ENCODE assay signal across 28 cellular contexts in genomic region chr4:92241094-92241493, GRCh38.
"Had no signal": no experiment of that assay in that cellular context is flagged by ENCODE, and none has a peak within 500 bp of the region (broad histone marks: within the 10 kb centered on the region; RNA-seq: fewer than 3 reads in every experiment).

No MANE protein-coding gene starts in this region.

- H3K79me2 ChIP-seq: parathyroid adenoma had no signal

- H3K4me3 ChIP-seq: coronary artery, esophagus squamous epithelium, lung, mucosa of descending colon, neural progenitor cell, prostate gland, right atrium auricular region, skin epidermis, spleen, testis, tibial artery had no signal

- H3K27ac Mint-ChIP-seq: mesothelial cell of epicardium; naive B cell; natural killer cell treated with Interleukin-12 subunit alpha and Interleukin-12 subunit beta and Interleukin-15 and Interleukin-18, amount 100 ng/mL, for 72 hours; neural progenitor cell; stimulated activated memory B cell treated with anti-CD40 and anti-IgM and Interleukin-4, amounts not matched to agents 10 μg/mL and 1 μg/mL and 100 μg/mL, for 72 hours; type B pancreatic cell had no signal

- H3K27me3 ChIP-seq: esophagus squamous epithelium, neural progenitor cell, right atrium auricular region, spleen, testis, tibial artery had no signal

- H3K9me3 ChIP-seq: prostate gland, testis had no signal

- H3K27ac ChIP-seq: coronary artery, esophagus squamous epithelium, neural progenitor cell, parathyroid adenoma, prostate gland, right atrium auricular region, skin epidermis, spleen, testis, tibial artery had no signal

- H3K27me3 Mint-ChIP-seq: naive B cell; natural killer cell treated with Interleukin-12 subunit alpha and Interleukin-12 subunit beta and Interleukin-15 and Interleukin-18, amount 100 ng/mL, for 72 hours; stimulated activated memory B cell treated with anti-CD40 and anti-IgM and Interleukin-4, amounts not matched to agents 10 μg/mL and 1 μg/mL and 100 μg/mL, for 72 hours had no signal

- H3K36me3 ChIP-seq: esophagus squamous epithelium, neural progenitor cell, prostate gland, right atrium auricular region, spleen, tibial artery had no signal

- H3K4me1 ChIP-seq: esophagus squamous epithelium, neural progenitor cell, parathyroid adenoma, prostate gland, right atrium auricular region, spleen, testis, tibial artery had no signal

- ATAC-seq: left lobe of liver; mucosa of descending colon; natural killer cell treated with Interleukin-12 subunit alpha and Interleukin-12 subunit beta and Interleukin-15 and Interleukin-18, amount 100 ng/mL, for 72 hours; stimulated activated memory B cell treated with anti-CD40 and anti-IgM and Interleukin-4, amounts not matched to agents 10 μg/mL and 1 μg/mL and 100 μg/mL, for 72 hours; stimulated activated naive CD8-positive, alpha-beta T cell treated with anti-CD3 and anti-CD28 coated beads, Interleukin-15, Interleukin-2, amounts not matched to agents 100 U/mL and 50 U/mL, for 24 hours had no signal

- H3K4me3 Mint-ChIP-seq: mesothelial cell of epicardium; naive B cell; natural killer cell treated with Interleukin-12 subunit alpha and Interleukin-12 subunit beta and Interleukin-15 and Interleukin-18, amount 100 ng/mL, for 72 hours; neural progenitor cell; stimulated activated memory B cell treated with anti-CD40 and anti-IgM and Interleukin-4, amounts not matched to agents 10 μg/mL and 1 μg/mL and 100 μg/mL, for 72 hours; type B pancreatic cell had no signal

- H3K36me3 Mint-ChIP-seq: mesothelial cell of epicardium; naive B cell; natural killer cell treated with Interleukin-12 subunit alpha and Interleukin-12 subunit beta and Interleukin-15 and Interleukin-18, amount 100 ng/mL, for 72 hours; neural progenitor cell; stimulated activated memory B cell treated with anti-CD40 and anti-IgM and Interleukin-4, amounts not matched to agents 10 μg/mL and 1 μg/mL and 100 μg/mL, for 72 hours; type B pancreatic cell had no signal

- H3K4me1 Mint-ChIP-seq: naive B cell; stimulated activated memory B cell treated with anti-CD40 and anti-IgM and Interleukin-4, amounts not matched to agents 10 μg/mL and 1 μg/mL and 100 μg/mL, for 72 hours had no signal

- H3K9me3 Mint-ChIP-seq: type B pancreatic cell had no signal

- H2AFZ ChIP-seq: neural progenitor cell, parathyroid adenoma had no signal

- H3K4me2 ChIP-seq: neural progenitor cell had no signal

- H3K9ac ChIP-seq: neural progenitor cell, parathyroid adenoma had no signal

- DNase-seq: dermis blood vessel endothelial cell; effector memory CD4-positive, alpha-beta T cell; erythroblast; esophagus squamous epithelium; kidney; mesenchymal stem cell; mucosa of descending colon; naive B cell; spleen; stimulated activated CD4-positive, alpha-beta T cell treated with anti-CD3 and anti-CD28 coated beads, Interleukin-4, amount 100 ng/mL, for 4 hours; stimulated activated naive CD8-positive, alpha-beta T cell treated with anti-CD3 and anti-CD28 coated beads, Interleukin-15, Interleukin-2, amounts not matched to agents 100 U/mL and 50 U/mL, for 24 hours; substantia nigra; testis; tibial artery had no signal

- FAIRE-seq: endothelial cell of umbilical vein, frontal cortex, kidney had no signal
